Comparison of ENCODE assay signal across 14 cellular contexts in the genomic region with DNA sequence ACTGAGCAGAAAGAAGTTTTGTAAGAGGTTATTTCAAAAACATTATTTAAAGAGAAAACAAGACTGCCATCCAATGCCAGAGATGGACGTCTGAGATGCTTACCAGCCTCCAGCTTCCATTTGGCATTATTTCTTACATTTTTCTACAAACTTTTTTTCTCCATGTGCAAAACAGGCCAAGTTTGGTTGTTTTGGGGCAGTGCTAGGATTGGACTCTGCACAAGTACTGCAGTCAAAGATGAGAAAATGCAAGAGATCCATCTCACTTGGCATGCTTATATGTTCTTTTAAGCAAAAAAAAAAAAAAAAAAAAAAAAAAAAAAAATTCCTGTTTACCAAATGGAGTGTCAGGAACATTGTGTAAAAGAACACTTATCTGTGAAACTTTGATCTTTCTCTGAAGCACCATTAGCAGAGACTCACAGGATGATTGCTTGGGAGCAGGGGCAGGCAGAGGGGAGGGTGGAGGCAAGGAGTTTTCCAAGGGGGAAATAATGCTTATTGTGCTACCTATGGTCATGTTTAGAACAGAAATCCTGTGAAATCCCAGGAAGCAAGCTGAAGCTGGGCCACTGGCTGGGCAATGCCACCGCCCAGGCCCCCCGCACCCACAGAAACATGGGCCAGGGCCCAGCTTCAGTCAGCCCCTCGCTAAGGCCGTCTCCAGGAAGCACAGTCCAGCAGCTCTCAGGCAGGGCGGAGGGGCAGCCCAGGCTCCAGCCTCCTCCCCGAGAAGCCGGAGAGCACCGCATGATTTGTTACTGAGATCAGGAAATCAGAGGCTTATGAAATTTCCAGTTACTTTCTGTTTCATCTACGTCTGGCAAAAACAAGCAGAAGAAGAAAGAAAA.
DNase-seq lines count a peak whose midpoint lies in the region; ATAC-seq, FAIRE-seq and TF ChIP-seq lines count a peak whose summit lies in the region.
"Had no signal": no experiment of that assay in that cellular context is flagged by ENCODE, and none has a peak within 500 bp of the region (broad histone marks: within the 10 kb centered on the region; RNA-seq: fewer than 3 reads in every experiment).

No MANE protein-coding gene starts in this region.

- DNase-seq in AG20443 (ENCODE audit: low spot score) (peak; percentile 76), adrenal gland (peak in 6 of 7 donors; percentile 27 to 77 (median 52)), keratinocyte (ENCODE audit: low read depth, low spot score) (no peak), gastrocnemius medialis (no peak), GDM1 (lab: John Stamatoyannopoulos, UW) (no peak), T-helper 1 cell (no peak), NCI-H2171 (lab: John Stamatoyannopoulos, UW) (no peak)
- DNase-seq: COR-L47, NCI-H2107, T-cell had no signal

- no peak for TF ChIP-seq POLR2A in adrenal gland (IDR thresholded peaks at IDR 0.05)
- no peak for TF ChIP-seq POLR2A in gastrocnemius medialis (IDR thresholded peaks at IDR 0.05)

- no peak for TF ChIP-seq CTCF in adrenal gland (IDR thresholded peaks at IDR 0.05)
- no peak for TF ChIP-seq CTCF in keratinocyte (optimal IDR thresholded peaks at IDR 0.05 in 1 of 3, IDR thresholded peaks at IDR 0.05 in 1 of 3, conservative IDR thresholded peaks at IDR 0.05 in 1 of 3; ENCODE audit: extremely low read depth in 1 of 3, insufficient read depth in 2 of 3, low read length in 3 of 3)
- no peak for TF ChIP-seq CTCF in gastrocnemius medialis (IDR thresholded peaks at IDR 0.05 in 4 of 5, conservative IDR thresholded peaks at IDR 0.05 in 1 of 5)

- no peaks in the 10 kb centered on the region for H3K79me2 ChIP-seq in keratinocyte (ENCODE audit: control insufficient read depth, insufficient read depth, low read length)

- ATAC-seq in gastrocnemius medialis (peak; percentile 64 to 76), GM21825 (IDR thresholded peaks at IDR 0.05; ENCODE audit: unreplicated experiment) (no peak)
- ATAC-seq: T-cell had no signal

- H3K4me3 ChIP-seq in adrenal gland (peak overlapping the region in 1 of 4 donors; percentile 8), keratinocyte (ENCODE audit: control insufficient read depth in 2 of 3, extremely low read depth in 1 of 3, insufficient read depth in 2 of 3, low read depth in 1 of 3, low read length in 3 of 3) (no peak overlapping the region), gastrocnemius medialis (peak overlapping the region in 2 of 4 donors; percentile 21 to 22)
- H3K4me3 ChIP-seq: HAP-1 had no signal

- H2AFZ ChIP-seq in keratinocyte (ENCODE audit: control insufficient read depth, low read length): peak overlapping the region; percentile 33

- FAIRE-seq in keratinocyte (lab: Jason Lieb, UNC): no peak
- FAIRE-seq: GM18507, islet of Langerhans had no signal

- H3K9ac ChIP-seq in keratinocyte (ENCODE audit: control insufficient read depth, extremely low read depth, insufficient read depth, low read length): no peak overlapping the region

- H3K27ac ChIP-seq in adrenal gland: peak overlapping the region in 4 of 5 donors; percentile 33 to 94 (median 63)
- H3K27ac ChIP-seq in keratinocyte (ENCODE audit: control insufficient read depth, insufficient read depth, low read length): no peak overlapping the region
- peak overlapping the region; percentile 54 to 75 (median 62) for H3K27ac ChIP-seq in gastrocnemius medialis

- H3K9me1 ChIP-seq in keratinocyte (ENCODE audit: control insufficient read depth, extremely low read depth, insufficient read depth, low read length): no peaks in the 10 kb centered on the region

- no peak overlapping the region for H3K4me2 ChIP-seq in keratinocyte (ENCODE audit: control insufficient read depth, extremely low read depth, insufficient read depth, low read depth, low read length)

- H3K4me1 ChIP-seq in adrenal gland (replicated peaks in 1 of 2) (peaks cover 0 to 10% of the 10 kb centered on the region in 2 donors), keratinocyte (ENCODE audit: control insufficient read depth, extremely low read depth, insufficient read depth, low read length) (peaks cover 12% of the 10 kb centered on the region), gastrocnemius medialis (no peaks in the 10 kb centered on the region)

- intact Hi-C loops in adrenal gland (cut with DNase I) (no loop called here), gastrocnemius medialis (cut with DNase I; ENCODE audit: low total_unique reads) (no loop called here)

- H3K9me3 ChIP-seq in adrenal gland (replicated peaks in 1 of 3) (no peaks in the 10 kb centered on the region), keratinocyte (ENCODE audit: control insufficient read depth, low read depth, low read length) (no peaks in the 10 kb centered on the region), gastrocnemius medialis (no peaks in the 10 kb centered on the region)
- H3K9me3 ChIP-seq: HAP-1 had no signal

- in situ Hi-C loops in gastrocnemius medialis (cut with MboI; ENCODE audit: low sequenced_read_pairs in 4 of 4): no loop called here

- H3K27me3 ChIP-seq in adrenal gland: no peaks in the 10 kb centered on the region
- H3K27me3 ChIP-seq in keratinocyte (ENCODE audit: control insufficient read depth, extremely low read depth, insufficient read depth, low read length): no peaks in the 10 kb centered on the region
- peaks cover 0 to 7% (median 4%) of the 10 kb centered on the region in 3 donors for H3K27me3 ChIP-seq in gastrocnemius medialis

- no peaks in the 10 kb centered on the region for H3K36me3 ChIP-seq in adrenal gland (replicated peaks in 1 of 2)
- H3K36me3 ChIP-seq in keratinocyte (ENCODE audit: control insufficient read depth in 2 of 2, extremely low read depth in 1 of 2, insufficient read depth in 2 of 2, low read length in 2 of 2): no peaks in the 10 kb centered on the region
- H3K36me3 ChIP-seq in gastrocnemius medialis: no peaks in the 10 kb centered on the region
- H3K36me3 ChIP-seq: HAP-1 had no signal

- 12 to 29% (median 16%) methylated on average over 3 to 10 of the region's 10 CpGs for WGBS in adrenal gland, 4 donors

- dilution Hi-C loops in keratinocyte (cut with MboI; ENCODE audit: extremely low pct_ligation_motif_present, low sequenced_read_pairs): no loop called here

- H4K20me1 ChIP-seq in keratinocyte (ENCODE audit: control insufficient read depth, extremely low read depth, insufficient read depth, low read length): no peaks in the 10 kb centered on the region

Comparison
In these comparisons a context has a peak if more than half of its experiments do, and no peak if none do; other contexts are left out.
1. DNase-seq: peak in AG20443 (single experiment) and adrenal gland (6 of 7); none in keratinocyte (single experiment), gastrocnemius medialis (0 of 2), GDM1 (single experiment), T-helper 1 cell (0 of 5) and NCI-H2171 (single experiment).